Comparison of ENCODE assay signal across 37 cellular contexts in genomic region chr1:62593825-62594394, GRCh38. TPM values are rescaled to one million over a fixed set of nuclear protein-coding genes. Genes with fewer than 3 reads are reported as not detected.
A peak's percentile ranks its signal among the peaks of the same experiment; 100 is the strongest.
DNase-seq lines count a peak whose midpoint lies in the region; ATAC-seq and TF ChIP-seq lines count a peak whose summit lies in the region.
"Had no signal": no experiment of that assay in that cellular context is flagged by ENCODE, and none has a peak within 500 bp of the region (broad histone marks: within the 10 kb centered on the region; RNA-seq: fewer than 3 reads in every experiment).

No MANE protein-coding gene starts in this region.

- H3K4me3 ChIP-seq in SK-N-MC (no peak overlapping the region), endocrine pancreas (ENCODE audit: control insufficient read depth, insufficient read depth, low read length) (peak overlapping the region; percentile 29), right lobe of liver (peak overlapping the region in 1 of 3 donors; percentile 5), spleen (no peak overlapping the region), tibial artery (no peak overlapping the region)
- H3K4me3 ChIP-seq: breast epithelium, MG63, ovary, Peyer's patch, smooth muscle cell, uterus had no signal

- intact Hi-C loops in right lobe of liver (cut with DNase I) (no loop called here), spleen (cut with DNase I; ENCODE audit: low total_unique reads) (no loop called here), tibial artery (cut with DNase I; ENCODE audit: low total_unique reads) (no loop called here)

- H3K9me3 ChIP-seq in SK-N-MC (ENCODE audit: low read depth, low read length) (no peaks in the 10 kb centered on the region), endocrine pancreas (ENCODE audit: control insufficient read depth, low read length) (no peaks in the 10 kb centered on the region), right lobe of liver (no peaks in the 10 kb centered on the region), spleen (no peaks in the 10 kb centered on the region), tibial artery (no peaks in the 10 kb centered on the region)
- H3K9me3 ChIP-seq: breast epithelium, MG63, ovary, Peyer's patch, uterus had no signal

- peak overlapping the region; percentile 11; the same call in 1 of the 2 replicates for H3K27ac ChIP-seq in SK-N-MC
- H3K27ac ChIP-seq in right lobe of liver, result peak overlapping the region; percentile 52 to 87 (median 62)
- no peak overlapping the region for H3K27ac ChIP-seq in spleen
- peak overlapping the region in 1 of 2 donors; percentile 9 for H3K27ac ChIP-seq in tibial artery
- H3K27ac ChIP-seq: breast epithelium, ovary, Peyer's patch, uterus had no signal

- H3K27me3 ChIP-seq in endocrine pancreas (ENCODE audit: control insufficient read depth, insufficient read depth, low read length) (no peaks in the 10 kb centered on the region), right lobe of liver (no peaks in the 10 kb centered on the region), spleen (replicated peaks in 1 of 7) (no peaks in the 10 kb centered on the region), tibial artery (no peaks in the 10 kb centered on the region)
- H3K27me3 ChIP-seq: breast epithelium, MG63, ovary, Peyer's patch, uterus had no signal

- ATAC-seq in right lobe of liver (peak; percentile 48 to 62 (median 50)), GM19467 (IDR thresholded peaks at IDR 0.05; ENCODE audit: unreplicated experiment) (no peak)
- ATAC-seq: activated T-helper 17 cell treated with anti-CD3 and anti-CD28 coated beads, Interleukin-2, amount 50 U/mL, for 72 hours had no signal

- no peak for TF ChIP-seq POLR2A in right lobe of liver (IDR thresholded peaks at IDR 0.05)
- TF ChIP-seq POLR2A in spleen (IDR thresholded peaks at IDR 0.05), result no peak

- 14% methylated on average over 2 of the region's 2 CpGs for WGBS in right lobe of liver (ENCODE audit: insufficient coverage, low coverage, low lambda C conversion rate, missing lambda C conversion rate)
- WGBS in spleen, 5 donors, result 62 to 76% (median 70%) methylated on average over 2 of the region's 2 CpGs

- H3K4me1 ChIP-seq in endocrine pancreas (ENCODE audit: control insufficient read depth, insufficient read depth, low read length) (peaks cover 20% of the 10 kb centered on the region), right lobe of liver (peaks cover 0 to 33% (median 11%) of the 10 kb centered on the region in 4 donors), spleen (no peaks in the 10 kb centered on the region), tibial artery (peaks cover 0 to 42% (median 8%) of the 10 kb centered on the region in 4 donors)
- H3K4me1 ChIP-seq: breast epithelium, Peyer's patch, uterus had no signal

- DNase-seq in EH (ENCODE audit: low read depth) (peak; percentile 69), SK-N-MC (ENCODE audit: low read depth, low spot score) (no peak), right lobe of liver (no peak), spleen (no peak), tibial artery (no peak)
- DNase-seq in activated naive CD4-positive, alpha-beta T cell (lab: John Stamatoyannopoulos, UW), result no peak
- DNase-seq: activated CD4-positive, alpha-beta memory T cell treated with anti-CD3 and anti-CD28 coated beads, Interleukin-2, amount 10 ng/mL, durations not matched to agents 7 days and 5 days; activated CD4-positive, alpha-beta T cell treated with anti-CD3 and anti-CD28 coated beads for 1 hour; amygdala; CD4-positive, CD25-positive, alpha-beta regulatory T cell; DMS79 treated with DMSO at 0.1 percent for 48 hours; effector CD8-positive, alpha-beta T cell; foreskin fibroblast; H7; head of caudate nucleus; KG1; kidney glomerular epithelial cell; MG63; NCI-H1417; NCI-H2029 treated with DMSO at 0.1 percent for 48 hours; NCI-H526; ovary; Peyer's patch; retina; SHP77; stimulated activated CD4-positive, alpha-beta T cell treated with anti-CD3 and anti-CD28 coated beads, Interleukin-1b, Interleukin-23, amount 100 ng/mL, for 48 hours; stimulated activated naive CD4-positive, alpha-beta T cell treated with Interleukin-2 at 50 U/mL for 16 hours; T-helper 2 cell; uterus had no signal

- H3K9ac ChIP-seq in SK-N-MC (ENCODE audit: insufficient read length) (no peak overlapping the region), endocrine pancreas (ENCODE audit: control insufficient read depth, insufficient read depth, low read length) (no peak overlapping the region)

- no peak for TF ChIP-seq CTCF in right lobe of liver (IDR thresholded peaks at IDR 0.05)
- TF ChIP-seq CTCF in spleen (IDR thresholded peaks at IDR 0.05 in 8 of 11, conservative IDR thresholded peaks at IDR 0.05 in 3 of 11), result no peak
- no peak for TF ChIP-seq CTCF in tibial artery (IDR thresholded peaks at IDR 0.05)

- H3K36me3 ChIP-seq in SK-N-MC (ENCODE audit: insufficient read depth, low read length) (no peaks in the 10 kb centered on the region), endocrine pancreas (ENCODE audit: control insufficient read depth, insufficient read depth, low read length) (no peaks in the 10 kb centered on the region), right lobe of liver (no peaks in the 10 kb centered on the region), spleen (no peaks in the 10 kb centered on the region), tibial artery (no peaks in the 10 kb centered on the region)
- H3K36me3 ChIP-seq: breast epithelium, MG63, ovary, uterus had no signal

RNA-seq across cellular contexts. Expression of gene ANGPTL3, which starts 3.4 kb away (rescaled TPM):
- 100 to 1,000 TPM; 227 to 411 (median 245) TPM for total RNA-seq in right lobe of liver
- total RNA-seq in spleen, result not detected
- polyA plus RNA-seq in spleen, result not detected
- total RNA-seq: A172; activated CD4-positive, alpha-beta memory T cell treated with anti-CD3 and anti-CD28 coated beads, Interleukin-2, amount 10 ng/mL, durations not matched to agents 7 days and 5 days; activated T-helper 17 cell treated with anti-CD3 and anti-CD28 coated beads, Interleukin-2, amount 50 U/mL, for 72 hours; breast epithelium; CD4-positive, CD25-positive, alpha-beta regulatory T cell; epithelial cell of proximal tubule; H7; lung microvascular endothelial cell; Peyer's patch; smooth muscle cell; uterus had no signal
- polyA plus RNA-seq: CD4-positive, CD25-positive, alpha-beta regulatory T cell; ovary; smooth muscle cell had no signal

Comparison
In these comparisons a context has a peak if more than half of its experiments do, and no peak if none do; other contexts are left out.
1. H3K27ac ChIP-seq: peak in SK-N-MC (single experiment) and right lobe of liver (3 of 3); none in spleen (0 of 8).
2. RNA of gene ANGPTL3, which starts 3.4 kb away (total RNA-seq): 227 to 411 TPM in right lobe of liver; not detected in spleen; every median in the first group is over 100 times any median in the second.